In the genomic region with DNA sequence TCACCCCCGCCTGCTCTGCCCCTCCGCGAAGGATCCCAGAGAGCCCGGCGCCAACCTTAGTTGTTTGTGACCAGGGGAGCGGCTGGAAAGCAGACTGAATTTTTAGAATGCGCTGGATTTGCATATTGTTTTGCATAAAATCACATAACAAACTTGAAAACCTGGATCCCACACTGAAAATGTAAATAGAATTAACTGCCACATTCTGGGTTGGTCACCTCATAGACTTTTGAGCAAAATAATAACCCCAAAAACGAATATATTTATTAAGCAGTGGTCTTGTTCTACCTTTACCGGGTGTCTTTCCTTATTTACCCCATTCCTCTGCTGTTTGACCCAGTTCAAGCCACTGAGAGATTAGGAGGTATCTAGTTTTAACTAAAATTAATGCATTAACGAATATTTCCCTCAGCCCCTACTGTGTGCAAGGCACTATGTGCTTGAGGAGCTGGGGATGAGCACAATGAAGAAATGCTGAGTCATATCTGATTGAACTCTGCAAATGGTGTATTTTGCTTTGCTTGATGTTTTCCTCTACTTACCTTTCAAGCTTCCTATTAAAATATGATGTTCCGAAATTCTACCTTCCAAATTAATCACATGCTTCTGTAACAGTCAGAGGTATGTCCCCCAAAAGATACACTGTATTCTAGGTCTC, we compare ENCODE assay signal across 1 cellular context.
TF ChIP-seq lines count a peak whose summit lies in the region.

No MANE protein-coding gene starts in this region.

TF ChIP-seq in HepG2, 621 proteins besides CTCF, POLR2A, EP300 and RAD21 (continued from another document and continues in another):
- TF ChIP-seq, protein P1, sequence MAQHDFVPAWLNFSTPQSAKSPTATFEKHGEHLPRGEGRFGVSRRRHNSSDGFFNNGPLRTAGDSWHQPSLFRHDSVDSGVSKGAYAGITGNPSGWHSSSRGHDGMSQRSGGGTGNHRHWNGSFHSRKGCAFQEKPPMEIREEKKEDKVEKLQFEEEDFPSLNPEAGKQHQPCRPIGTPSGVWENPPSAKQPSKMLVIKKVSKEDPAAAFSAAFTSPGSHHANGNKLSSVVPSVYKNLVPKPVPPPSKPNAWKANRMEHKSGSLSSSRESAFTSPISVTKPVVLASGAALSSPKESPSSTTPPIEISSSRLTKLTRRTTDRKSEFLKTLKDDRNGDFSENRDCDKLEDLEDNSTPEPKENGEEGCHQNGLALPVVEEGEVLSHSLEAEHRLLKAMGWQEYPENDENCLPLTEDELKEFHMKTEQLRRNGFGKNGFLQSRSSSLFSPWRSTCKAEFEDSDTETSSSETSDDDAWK (CRISPR knock-in tag; IDR thresholded peaks at IDR 0.05), result no peak
- no peak for TF ChIP-seq NFIB (CRISPR knock-in tag; IDR thresholded peaks at IDR 0.05; ENCODE audit: borderline replicate concordance)
- TF ChIP-seq ZNF589 (CRISPR knock-in tag; conservative IDR thresholded peaks at IDR 0.05), result no peak
- no peak for TF ChIP-seq ZNF782 (CRISPR knock-in tag; IDR thresholded peaks at IDR 0.05; ENCODE audit: borderline replicate concordance)
- TF ChIP-seq ZFP82 (CRISPR knock-in tag; IDR thresholded peaks at IDR 0.05; ENCODE audit: borderline replicate concordance), result no peak
- TF ChIP-seq HNF4G (IDR thresholded peaks at IDR 0.05; ENCODE audit: borderline replicate concordance, low read depth, low read length), result no peak
- no peak for TF ChIP-seq HNF4G (CRISPR knock-in tag; IDR thresholded peaks at IDR 0.05; ENCODE audit: borderline replicate concordance, low read depth)
- no peak for TF ChIP-seq WIZ (CRISPR knock-in tag; IDR thresholded peaks at IDR 0.05)
- TF ChIP-seq FOXP1 (IDR thresholded peaks at IDR 0.05), result no peak
- no peak for TF ChIP-seq FOXP1 (CRISPR knock-in tag; IDR thresholded peaks at IDR 0.05)
- no peak for TF ChIP-seq LCORL (IDR thresholded peaks at IDR 0.05)
- no peak for TF ChIP-seq LCORL (CRISPR knock-in tag; IDR thresholded peaks at IDR 0.05)
- TF ChIP-seq, protein P2, sequence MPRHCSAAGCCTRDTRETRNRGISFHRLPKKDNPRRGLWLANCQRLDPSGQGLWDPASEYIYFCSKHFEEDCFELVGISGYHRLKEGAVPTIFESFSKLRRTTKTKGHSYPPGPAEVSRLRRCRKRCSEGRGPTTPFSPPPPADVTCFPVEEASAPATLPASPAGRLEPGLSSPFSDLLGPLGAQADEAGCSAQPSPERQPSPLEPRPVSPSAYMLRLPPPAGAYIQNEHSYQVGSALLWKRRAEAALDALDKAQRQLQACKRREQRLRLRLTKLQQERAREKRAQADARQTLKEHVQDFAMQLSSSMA (CRISPR knock-in tag; IDR thresholded peaks at IDR 0.05), result no peak
- no peak for TF ChIP-seq ADNP (CRISPR knock-in tag; IDR thresholded peaks at IDR 0.05)
- TF ChIP-seq SSRP1 (CRISPR knock-in tag; IDR thresholded peaks at IDR 0.05), result no peak
- TF ChIP-seq, protein P3, sequence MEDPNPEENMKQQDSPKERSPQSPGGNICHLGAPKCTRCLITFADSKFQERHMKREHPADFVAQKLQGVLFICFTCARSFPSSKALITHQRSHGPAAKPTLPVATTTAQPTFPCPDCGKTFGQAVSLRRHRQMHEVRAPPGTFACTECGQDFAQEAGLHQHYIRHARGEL (CRISPR knock-in tag; IDR thresholded peaks at IDR 0.05), result no peak
- no peak for TF ChIP-seq HHEX (CRISPR knock-in tag; IDR thresholded peaks at IDR 0.05)
- TF ChIP-seq ZNF724P (CRISPR knock-in tag; IDR thresholded peaks at IDR 0.05; ENCODE audit: borderline replicate concordance), result no peak
- no peak for TF ChIP-seq ZNF432 (CRISPR knock-in tag; IDR thresholded peaks at IDR 0.05; ENCODE audit: borderline replicate concordance)
- TF ChIP-seq PCBP2 (optimal IDR thresholded peaks at IDR 0.05; ENCODE audit: low read depth, low read length, poor library complexity, severe bottlenecking), result no peak
- TF ChIP-seq ZNF296 (CRISPR knock-in tag; conservative IDR thresholded peaks at IDR 0.05), result no peak
- no peak for TF ChIP-seq ZNF121 (CRISPR knock-in tag; IDR thresholded peaks at IDR 0.05)
- TF ChIP-seq RXRB (CRISPR knock-in tag; IDR thresholded peaks at IDR 0.05; ENCODE audit: borderline replicate concordance), result no peak
- TF ChIP-seq, protein P4, sequence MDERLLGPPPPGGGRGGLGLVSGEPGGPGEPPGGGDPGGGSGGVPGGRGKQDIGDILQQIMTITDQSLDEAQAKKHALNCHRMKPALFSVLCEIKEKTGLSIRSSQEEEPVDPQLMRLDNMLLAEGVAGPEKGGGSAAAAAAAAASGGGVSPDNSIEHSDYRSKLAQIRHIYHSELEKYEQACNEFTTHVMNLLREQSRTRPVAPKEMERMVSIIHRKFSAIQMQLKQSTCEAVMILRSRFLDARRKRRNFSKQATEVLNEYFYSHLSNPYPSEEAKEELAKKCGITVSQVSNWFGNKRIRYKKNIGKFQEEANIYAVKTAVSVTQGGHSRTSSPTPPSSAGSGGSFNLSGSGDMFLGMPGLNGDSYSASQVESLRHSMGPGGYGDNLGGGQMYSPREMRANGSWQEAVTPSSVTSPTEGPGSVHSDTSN (CRISPR knock-in tag; IDR thresholded peaks at IDR 0.05), result no peak
- no peak for TF ChIP-seq ZNF850 (CRISPR knock-in tag; conservative IDR thresholded peaks at IDR 0.05)
- TF ChIP-seq NR2F2 (IDR thresholded peaks at IDR 0.05; ENCODE audit: borderline replicate concordance, low read depth), result no peak
- TF ChIP-seq SMARCC2 (IDR thresholded peaks at IDR 0.05), result no peak
- TF ChIP-seq ZNF383 (CRISPR knock-in tag; IDR thresholded peaks at IDR 0.05; ENCODE audit: borderline replicate concordance), result 0 out of 2 replicates have a peak, but pooled peaks have one; percentile 51
- TF ChIP-seq, protein P5, sequence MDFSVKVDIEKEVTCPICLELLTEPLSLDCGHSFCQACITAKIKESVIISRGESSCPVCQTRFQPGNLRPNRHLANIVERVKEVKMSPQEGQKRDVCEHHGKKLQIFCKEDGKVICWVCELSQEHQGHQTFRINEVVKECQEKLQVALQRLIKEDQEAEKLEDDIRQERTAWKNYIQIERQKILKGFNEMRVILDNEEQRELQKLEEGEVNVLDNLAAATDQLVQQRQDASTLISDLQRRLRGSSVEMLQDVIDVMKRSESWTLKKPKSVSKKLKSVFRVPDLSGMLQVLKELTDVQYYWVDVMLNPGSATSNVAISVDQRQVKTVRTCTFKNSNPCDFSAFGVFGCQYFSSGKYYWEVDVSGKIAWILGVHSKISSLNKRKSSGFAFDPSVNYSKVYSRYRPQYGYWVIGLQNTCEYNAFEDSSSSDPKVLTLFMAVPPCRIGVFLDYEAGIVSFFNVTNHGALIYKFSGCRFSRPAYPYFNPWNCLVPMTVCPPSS (IDR thresholded peaks at IDR 0.05), result no peak
- no peak for TF ChIP-seq ZMYM3 (CRISPR knock-in tag; IDR thresholded peaks at IDR 0.05)
- TF ChIP-seq PLRG1 (conservative IDR thresholded peaks at IDR 0.05), result no peak
- no peak for TF ChIP-seq SRY (CRISPR knock-in tag; IDR thresholded peaks at IDR 0.05)
- TF ChIP-seq MZF1 (CRISPR knock-in tag; IDR thresholded peaks at IDR 0.05; ENCODE audit: borderline replicate concordance), result no peak
- no peak for TF ChIP-seq FOSL1 (CRISPR knock-in tag; IDR thresholded peaks at IDR 0.05; ENCODE audit: borderline replicate concordance)
- no peak for TF ChIP-seq ZNF343 (CRISPR knock-in tag; IDR thresholded peaks at IDR 0.05)
- peak; percentile 94 for TF ChIP-seq CBX2 (IDR thresholded peaks at IDR 0.05; ENCODE audit: low read depth, low read length)
- TF ChIP-seq CBX2 (CRISPR knock-in tag; IDR thresholded peaks at IDR 0.05; ENCODE audit: low read depth), result no peak
- TF ChIP-seq NFIC (IDR thresholded peaks at IDR 0.05; ENCODE audit: low read length), result no peak
- TF ChIP-seq, protein P6, sequence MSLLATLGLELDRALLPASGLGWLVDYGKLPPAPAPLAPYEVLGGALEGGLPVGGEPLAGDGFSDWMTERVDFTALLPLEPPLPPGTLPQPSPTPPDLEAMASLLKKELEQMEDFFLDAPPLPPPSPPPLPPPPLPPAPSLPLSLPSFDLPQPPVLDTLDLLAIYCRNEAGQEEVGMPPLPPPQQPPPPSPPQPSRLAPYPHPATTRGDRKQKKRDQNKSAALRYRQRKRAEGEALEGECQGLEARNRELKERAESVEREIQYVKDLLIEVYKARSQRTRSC (CRISPR knock-in tag; IDR thresholded peaks at IDR 0.05; ENCODE audit: low read depth), result no peak
- no peak for TF ChIP-seq ZNF44 (CRISPR knock-in tag; IDR thresholded peaks at IDR 0.05)
- no peak for TF ChIP-seq TBL1XR1 (IDR thresholded peaks at IDR 0.05; ENCODE audit: borderline replicate concordance, low read length, partially characterized antibody)
- no peak for TF ChIP-seq RFX1 (IDR thresholded peaks at IDR 0.05)
- TF ChIP-seq MYNN (CRISPR knock-in tag; IDR thresholded peaks at IDR 0.05; ENCODE audit: low read depth), result no peak; the same call in 1 of the 2 replicates
- peak; percentile 98 for TF ChIP-seq NFE2L2 (IDR thresholded peaks at IDR 0.05; ENCODE audit: low read length)
- no peak for TF ChIP-seq ZNF607 (CRISPR knock-in tag; IDR thresholded peaks at IDR 0.05; ENCODE audit: borderline replicate concordance)
- TF ChIP-seq CBX5 (CRISPR knock-in tag; IDR thresholded peaks at IDR 0.05; ENCODE audit: borderline replicate concordance), result no peak
- TF ChIP-seq RARA (CRISPR knock-in tag; IDR thresholded peaks at IDR 0.05), result no peak
- TF ChIP-seq JUN (CRISPR knock-in tag; IDR thresholded peaks at IDR 0.05), result 0 out of 2 replicates have a peak, but pooled peaks have one; percentile 54
- no peak for TF ChIP-seq ZNF496 (CRISPR knock-in tag; IDR thresholded peaks at IDR 0.05; ENCODE audit: insufficient replicate concordance)
- TF ChIP-seq ZNF263 (CRISPR knock-in tag; IDR thresholded peaks at IDR 0.05), result no peak
- TF ChIP-seq SP2 (CRISPR knock-in tag; IDR thresholded peaks at IDR 0.05), result no peak
- no peak for TF ChIP-seq ZMYM2 (CRISPR knock-in tag; IDR thresholded peaks at IDR 0.05)
- TF ChIP-seq, protein P7, sequence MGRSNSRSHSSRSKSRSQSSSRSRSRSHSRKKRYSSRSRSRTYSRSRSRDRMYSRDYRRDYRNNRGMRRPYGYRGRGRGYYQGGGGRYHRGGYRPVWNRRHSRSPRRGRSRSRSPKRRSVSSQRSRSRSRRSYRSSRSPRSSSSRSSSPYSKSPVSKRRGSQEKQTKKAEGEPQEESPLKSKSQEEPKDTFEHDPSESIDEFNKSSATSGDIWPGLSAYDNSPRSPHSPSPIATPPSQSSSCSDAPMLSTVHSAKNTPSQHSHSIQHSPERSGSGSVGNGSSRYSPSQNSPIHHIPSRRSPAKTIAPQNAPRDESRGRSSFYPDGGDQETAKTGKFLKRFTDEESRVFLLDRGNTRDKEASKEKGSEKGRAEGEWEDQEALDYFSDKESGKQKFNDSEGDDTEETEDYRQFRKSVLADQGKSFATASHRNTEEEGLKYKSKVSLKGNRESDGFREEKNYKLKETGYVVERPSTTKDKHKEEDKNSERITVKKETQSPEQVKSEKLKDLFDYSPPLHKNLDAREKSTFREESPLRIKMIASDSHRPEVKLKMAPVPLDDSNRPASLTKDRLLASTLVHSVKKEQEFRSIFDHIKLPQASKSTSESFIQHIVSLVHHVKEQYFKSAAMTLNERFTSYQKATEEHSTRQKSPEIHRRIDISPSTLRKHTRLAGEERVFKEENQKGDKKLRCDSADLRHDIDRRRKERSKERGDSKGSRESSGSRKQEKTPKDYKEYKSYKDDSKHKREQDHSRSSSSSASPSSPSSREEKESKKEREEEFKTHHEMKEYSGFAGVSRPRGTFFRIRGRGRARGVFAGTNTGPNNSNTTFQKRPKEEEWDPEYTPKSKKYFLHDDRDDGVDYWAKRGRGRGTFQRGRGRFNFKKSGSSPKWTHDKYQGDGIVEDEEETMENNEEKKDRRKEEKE (IDR thresholded peaks at IDR 0.05), result no peak
- TF ChIP-seq, protein P8, sequence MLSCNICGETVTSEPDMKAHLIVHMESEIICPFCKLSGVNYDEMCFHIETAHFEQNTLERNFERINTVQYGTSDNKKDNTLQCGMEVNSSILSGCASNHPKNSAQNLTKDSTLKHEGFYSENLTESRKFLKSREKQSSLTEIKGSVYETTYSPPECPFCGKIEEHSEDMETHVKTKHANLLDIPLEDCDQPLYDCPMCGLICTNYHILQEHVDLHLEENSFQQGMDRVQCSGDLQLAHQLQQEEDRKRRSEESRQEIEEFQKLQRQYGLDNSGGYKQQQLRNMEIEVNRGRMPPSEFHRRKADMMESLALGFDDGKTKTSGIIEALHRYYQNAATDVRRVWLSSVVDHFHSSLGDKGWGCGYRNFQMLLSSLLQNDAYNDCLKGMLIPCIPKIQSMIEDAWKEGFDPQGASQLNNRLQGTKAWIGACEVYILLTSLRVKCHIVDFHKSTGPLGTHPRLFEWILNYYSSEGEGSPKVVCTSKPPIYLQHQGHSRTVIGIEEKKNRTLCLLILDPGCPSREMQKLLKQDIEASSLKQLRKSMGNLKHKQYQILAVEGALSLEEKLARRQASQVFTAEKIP (CRISPR knock-in tag; IDR thresholded peaks at IDR 0.05; ENCODE audit: borderline replicate concordance), result no peak
- no peak for TF ChIP-seq TAF1 (CRISPR knock-in tag; IDR thresholded peaks at IDR 0.05)
- TF ChIP-seq ZNF510 (CRISPR knock-in tag; IDR thresholded peaks at IDR 0.05; ENCODE audit: low read depth), result 0 out of 2 replicates have a peak, but pooled peaks have one; percentile 73
- no peak for TF ChIP-seq SIN3B (IDR thresholded peaks at IDR 0.05; ENCODE audit: low read length)
- TF ChIP-seq CENPX (CRISPR knock-in tag; IDR thresholded peaks at IDR 0.05), result no peak
- no peak for TF ChIP-seq RFXAP (CRISPR knock-in tag; IDR thresholded peaks at IDR 0.05; ENCODE audit: borderline replicate concordance)
- TF ChIP-seq BRCA1 (CRISPR knock-in tag; IDR thresholded peaks at IDR 0.05), result no peak
- peak; percentile 52; the same call in 1 of the 2 replicates for TF ChIP-seq MAZ (IDR thresholded peaks at IDR 0.05; ENCODE audit: borderline replicate concordance, low read depth, low read length)
- no peak for TF ChIP-seq MAZ (CRISPR knock-in tag; IDR thresholded peaks at IDR 0.05; ENCODE audit: low read depth)
- TF ChIP-seq TBX3 (IDR thresholded peaks at IDR 0.05; ENCODE audit: borderline replicate concordance), result no peak
- 0 out of 2 replicates have a peak, but pooled peaks have one; percentile 11 for TF ChIP-seq SMAD3 (CRISPR knock-in tag; IDR thresholded peaks at IDR 0.05)
- TF ChIP-seq, protein P9, sequence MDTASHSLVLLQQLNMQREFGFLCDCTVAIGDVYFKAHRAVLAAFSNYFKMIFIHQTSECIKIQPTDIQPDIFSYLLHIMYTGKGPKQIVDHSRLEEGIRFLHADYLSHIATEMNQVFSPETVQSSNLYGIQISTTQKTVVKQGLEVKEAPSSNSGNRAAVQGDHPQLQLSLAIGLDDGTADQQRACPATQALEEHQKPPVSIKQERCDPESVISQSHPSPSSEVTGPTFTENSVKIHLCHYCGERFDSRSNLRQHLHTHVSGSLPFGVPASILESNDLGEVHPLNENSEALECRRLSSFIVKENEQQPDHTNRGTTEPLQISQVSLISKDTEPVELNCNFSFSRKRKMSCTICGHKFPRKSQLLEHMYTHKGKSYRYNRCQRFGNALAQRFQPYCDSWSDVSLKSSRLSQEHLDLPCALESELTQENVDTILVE (CRISPR knock-in tag; IDR thresholded peaks at IDR 0.05), result no peak
- TF ChIP-seq ZNF7 (CRISPR knock-in tag; IDR thresholded peaks at IDR 0.05), result no peak
